Comparison of ENCODE assay signal across 21 cellular contexts in genomic region chr15:66193066-66193465, GRCh38.
"Had no signal": no experiment of that assay in that cellular context is flagged by ENCODE, and none has a peak within 500 bp of the region (broad histone marks: within the 10 kb centered on the region; RNA-seq: fewer than 3 reads in every experiment).

No MANE protein-coding gene starts in this region.

- H3K4me3 ChIP-seq: hepatocyte, lung, prostate gland, tibial artery had no signal

- H3K4me1 ChIP-seq: prostate gland, tibial artery had no signal

- H3K4me3 Mint-ChIP-seq: dendritic cell treated with granulocyte-macrophage colony-stimulating factor and Interleukin-4, amounts not matched to agents 40 ng/mL and 50 ng/mL, for 4 days; nephron had no signal

- H3K27me3 ChIP-seq: hepatocyte had no signal

- H3K9me3 ChIP-seq: prostate gland, tibial artery had no signal

- H2AFZ ChIP-seq: hepatocyte had no signal

- H3K27ac ChIP-seq: hepatocyte, prostate gland, tibial artery had no signal

- H3K36me3 ChIP-seq: prostate gland, tibial artery had no signal

- ATAC-seq: right cardiac atrium; stimulated activated naive CD8-positive, alpha-beta T cell treated with anti-CD3 and anti-CD28 coated beads, Interleukin-15, Interleukin-2, amounts not matched to agents 100 U/mL and 50 U/mL, for 24 hours had no signal

- H3K9me3 Mint-ChIP-seq: dendritic cell treated with granulocyte-macrophage colony-stimulating factor and Interleukin-4, amounts not matched to agents 40 ng/mL and 50 ng/mL, for 4 days; nephron had no signal

- H3K27ac Mint-ChIP-seq: dendritic cell treated with granulocyte-macrophage colony-stimulating factor and Interleukin-4, amounts not matched to agents 40 ng/mL and 50 ng/mL, for 4 days; nephron had no signal

- H3K79me2 ChIP-seq: hepatocyte had no signal

- DNase-seq: activated CD4-positive, alpha-beta T cell treated with anti-CD3 and anti-CD28 coated beads, Interleukin-2, amount 50 U/mL, for 1 hour; activated CD8-positive, alpha-beta memory T cell treated with anti-CD3 and anti-CD28 coated beads for 24 hours; activated CD8-positive, alpha-beta memory T cell treated with anti-CD3 and anti-CD28 coated beads, Interleukin-2, amount 50 U/mL, for 48 hours; activated effector memory CD4-positive, alpha-beta T cell treated with Interleukin-2 at 50 U/mL for 16 hours; activated naive CD4-positive, alpha-beta T cell treated with anti-CD3 and anti-CD28 coated beads, Interleukin-2, amount 50 U/mL, for 16 hours; activated T-cell treated with anti-CD3 and anti-CD28 coated beads, Interleukin-2, amount 50 U/mL, for 48 hours; aorta; cerebellar nuclear complex; effector CD8-positive, alpha-beta T cell; midbrain; nucleus accumbens; right cardiac atrium; stimulated activated naive CD8-positive, alpha-beta T cell treated with anti-CD3 and anti-CD28 coated beads, Interleukin-15, Interleukin-2, amounts not matched to agents 100 U/mL and 50 U/mL, for 24 hours; substantia nigra; T1000; tibial artery had no signal

- H3K4me2 ChIP-seq: hepatocyte had no signal
